Comparison of ENCODE assay signal across 8 cellular contexts in the genomic region with DNA sequence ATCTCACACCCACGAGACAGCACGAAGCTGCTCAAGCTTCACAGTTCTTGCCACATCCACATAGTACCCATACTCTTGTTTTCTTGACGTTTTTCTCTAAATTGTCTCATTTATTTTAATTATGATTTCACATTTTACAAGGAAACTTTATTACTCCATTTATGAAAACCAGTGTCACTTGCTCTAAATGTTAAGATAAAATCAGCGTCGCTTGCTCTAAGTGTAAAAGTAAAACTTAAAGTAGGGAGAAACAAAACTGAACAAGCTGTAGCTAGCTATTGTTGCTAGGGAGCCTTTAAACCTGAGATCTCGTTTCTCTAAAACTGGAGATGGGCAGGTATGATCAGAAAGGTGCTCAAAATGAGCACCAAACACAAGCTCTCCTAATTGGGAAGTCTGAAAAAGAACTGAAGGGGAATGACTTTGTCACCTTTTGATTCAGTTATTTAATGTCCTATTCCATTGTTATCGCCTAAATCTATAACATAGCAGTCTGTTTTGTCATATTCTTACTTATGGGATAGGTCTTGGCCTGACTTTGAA. TPM values are rescaled to one million over a fixed set of nuclear protein-coding genes. Genes with fewer than 3 reads are reported as not detected.
DNase-seq lines count a peak whose midpoint lies in the region; ATAC-seq and TF ChIP-seq lines count a peak whose summit lies in the region.

No MANE protein-coding gene starts in this region.

- H3K27ac Mint-ChIP-seq in HFFc6: peak overlapping the region; percentile 98

- peak overlapping the region; percentile 89 for H3K27ac ChIP-seq in ACC112 (ENCODE audit: low read depth, low read length)
- H3K27ac ChIP-seq in brain microvascular endothelial cell: peak overlapping the region; percentile 93

- H3K36me3 ChIP-seq in ACC112 (ENCODE audit: insufficient read depth, low read length): peaks cover 15% of the 10 kb centered on the region
- peaks cover 2% of the 10 kb centered on the region for H3K36me3 ChIP-seq in brain microvascular endothelial cell (replicated peaks)
- no peaks in the 10 kb centered on the region for H3K36me3 ChIP-seq in mucosa of descending colon (ENCODE audit: low read depth)

- H3K4me3 ChIP-seq in ACC112 (ENCODE audit: low read depth, low read length) (peak overlapping the region; percentile 95), brain microvascular endothelial cell (ENCODE audit: low read depth, low read length) (peak overlapping the region; percentile 97), mucosa of descending colon (peak overlapping the region; percentile 76)

- CTCF ChIA-PET in GM10248 (lab: Yijun Ruan, JAX): interaction anchor here (1.2 to 4.6 kb wide), 5 partner anchors 40 to 124 kb away, joined by 3 to 17 read pairs (median 6); no protein-coding TSS in a partner anchor

- H3K79me2 ChIP-seq in ACC112 (ENCODE audit: control insufficient read depth, insufficient read depth, low read length, unreplicated experiment): peaks cover 58% of the 10 kb centered on the region

- H3K4me1 Mint-ChIP-seq in HFFc6 (ENCODE audit: low read depth): peaks cover 62% of the 10 kb centered on the region

- intact Hi-C loops in mucosa of descending colon (cut with DNase I, micrococcal nuclease): no loop called here

- TF ChIP-seq CTCF in HFFc6 (IDR thresholded peaks at IDR 0.05) (no peak), brain microvascular endothelial cell (IDR thresholded peaks at IDR 0.05; ENCODE audit: low read depth, low read length, missing control alignments) (no peak), mucosa of descending colon (IDR thresholded peaks at IDR 0.05) (no peak), GM10248 (IDR thresholded peaks at IDR 0.05; ENCODE audit: control extremely low read depth, extremely low read depth, low read depth, missing control alignments) (no peak)

- no peaks in the 10 kb centered on the region for H3K9me3 ChIP-seq in mucosa of descending colon

- in situ Hi-C loops in brain microvascular endothelial cell (cut with HindIII; ENCODE audit: low pct_ligation_motif_present, low sequenced_read_pairs): no loop called here

- H3K36me3 Mint-ChIP-seq in HFFc6 (ENCODE audit: low read depth): peaks cover 24% of the 10 kb centered on the region

- peaks cover 2% of the 10 kb centered on the region for H3K27me3 Mint-ChIP-seq in HFFc6 (ENCODE audit: insufficient read depth)

- H3K27me3 ChIP-seq in ACC112 (ENCODE audit: insufficient read depth, low read length): no peaks in the 10 kb centered on the region
- no peaks in the 10 kb centered on the region for H3K27me3 ChIP-seq in brain microvascular endothelial cell (replicated peaks)

- H3K4me3 Mint-ChIP-seq in HFFc6: peak overlapping the region; percentile 95

- no peak for DNase-seq in HFFc6
- DNase-seq in brain microvascular endothelial cell: no peak
- DNase-seq in mucosa of descending colon: no peak
- DNase-seq in activated effector memory CD4-positive, alpha-beta T cell treated with Interleukin-2 at 50 U/mL for 16 hours: no peak
- no peak for DNase-seq in GM10248 (ENCODE audit: extremely low spot score)
- no peak for DNase-seq in inferior parietal cortex (ENCODE audit: extremely low spot score)

- no peaks in the 10 kb centered on the region for H3K9me3 Mint-ChIP-seq in HFFc6

- H3K4me1 ChIP-seq in ACC112 (ENCODE audit: control insufficient read depth, insufficient read depth, low read length, unreplicated experiment) (peaks cover 53% of the 10 kb centered on the region), mucosa of descending colon (ENCODE audit: low read depth) (peaks cover 27% of the 10 kb centered on the region)

- POLR2A ChIA-PET in GM10248 (lab: Yijun Ruan, JAX): interaction anchor here (1.0 to 1.3 kb wide), 4 partner anchors 11 to 125 kb away, joined by 3 to 10 read pairs (median 5); a partner anchor contains a TSS

- H2AFZ ChIP-seq in ACC112 (ENCODE audit: low read length, unreplicated experiment): peak overlapping the region; percentile 5

- no peak for ATAC-seq in mucosa of descending colon
- no peak for ATAC-seq in GM18873 (IDR thresholded peaks at IDR 0.05; ENCODE audit: low FRiP score, unreplicated experiment)

RNA-seq across cellular contexts. Expression of a gene that starts 0.7 kb away (rescaled TPM):
- total RNA-seq in HFFc6 (2021; fragmentation: NEBNext Ultra II Directional; extraction: Animal tissue kit (Norgen Biotek cat#: 25700)): 10 to 100 TPM; 12.2 to 18.8 (median 18.2) TPM
- total RNA-seq in mucosa of descending colon: 10 to 100 TPM; 24.6 to 35.0 (median 29.6) TPM

RNA-seq across cellular contexts. Expression of a gene that starts 1.0 kb away (rescaled TPM):
- total RNA-seq in HFFc6 (2021; fragmentation: NEBNext Ultra II Directional; extraction: Animal tissue kit (Norgen Biotek cat#: 25700)): 10 to 100 TPM; 18.7 to 25.7 (median 21.8) TPM
- 10 to 100 TPM; 26.6 to 30.6 (median 27.2) TPM for total RNA-seq in mucosa of descending colon

RNA-seq across cellular contexts. Expression of a gene that starts 12.3 kb away (rescaled TPM):
- total RNA-seq in HFFc6 (2021; fragmentation: NEBNext Ultra II Directional; extraction: Animal tissue kit (Norgen Biotek cat#: 25700)): under 1 TPM in 5 of 6 experiments, not detected in 1; 0.09 to 0.14 (median 0.12) TPM
- under 1 TPM; 0.38 to 0.69 (median 0.58) TPM for total RNA-seq in mucosa of descending colon
